1 cellular context compared by ENCODE assay signal in the genomic region with DNA sequence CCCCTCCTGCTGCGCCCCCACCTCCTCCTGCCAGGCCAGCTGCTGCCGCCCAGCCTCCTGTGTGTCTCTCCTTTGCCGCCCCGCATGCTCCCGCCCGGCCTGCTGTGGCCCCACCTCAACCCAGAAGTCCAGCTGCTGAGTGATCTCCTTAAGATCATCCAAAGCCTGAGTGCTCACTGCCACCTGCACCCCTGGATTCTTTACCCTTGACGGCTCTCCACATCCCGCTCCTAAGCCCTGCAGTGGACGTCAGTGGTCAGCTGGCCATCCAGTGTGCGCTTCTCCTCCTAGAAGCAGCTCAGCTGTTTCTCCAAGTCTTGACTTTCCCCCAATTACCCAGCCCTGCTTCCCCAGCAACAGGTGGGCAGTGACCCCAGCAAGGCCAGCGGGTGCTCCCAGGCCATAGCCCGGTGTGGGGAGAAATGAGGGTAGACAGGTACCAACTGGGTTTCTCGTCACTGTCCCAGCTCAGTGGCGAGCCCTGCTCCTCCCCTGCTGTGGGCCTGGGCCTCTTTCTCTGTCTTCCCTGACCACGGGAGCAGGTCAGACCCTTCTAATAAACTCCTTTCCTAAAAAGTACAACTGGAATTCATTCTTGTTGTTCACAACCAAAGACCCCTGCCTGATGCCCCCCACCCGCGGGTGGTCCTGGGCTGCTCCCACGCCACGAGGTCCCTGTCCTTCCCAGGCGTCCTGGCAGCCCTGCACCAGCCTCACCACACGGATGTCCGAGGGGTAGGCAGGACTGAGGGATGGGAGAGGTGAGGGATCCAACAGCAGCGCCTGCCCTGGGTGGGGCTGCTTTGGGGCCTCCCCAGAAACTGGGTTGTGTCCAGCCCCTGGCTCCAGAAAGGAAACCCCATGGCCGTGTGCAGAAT.
TF ChIP-seq lines count a peak whose summit lies in the region.

No MANE protein-coding gene starts in this region.

TF ChIP-seq in HepG2, 621 proteins besides CTCF, POLR2A, EP300 and RAD21:
- TF ChIP-seq, protein P1, sequence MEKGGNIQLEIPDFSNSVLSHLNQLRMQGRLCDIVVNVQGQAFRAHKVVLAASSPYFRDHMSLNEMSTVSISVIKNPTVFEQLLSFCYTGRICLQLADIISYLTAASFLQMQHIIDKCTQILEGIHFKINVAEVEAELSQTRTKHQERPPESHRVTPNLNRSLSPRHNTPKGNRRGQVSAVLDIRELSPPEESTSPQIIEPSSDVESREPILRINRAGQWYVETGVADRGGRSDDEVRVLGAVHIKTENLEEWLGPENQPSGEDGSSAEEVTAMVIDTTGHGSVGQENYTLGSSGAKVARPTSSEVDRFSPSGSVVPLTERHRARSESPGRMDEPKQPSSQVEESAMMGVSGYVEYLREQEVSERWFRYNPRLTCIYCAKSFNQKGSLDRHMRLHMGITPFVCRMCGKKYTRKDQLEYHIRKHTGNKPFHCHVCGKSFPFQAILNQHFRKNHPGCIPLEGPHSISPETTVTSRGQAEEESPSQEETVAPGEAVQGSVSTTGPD (CRISPR knock-in tag; IDR thresholded peaks at IDR 0.05): no peak
- TF ChIP-seq, protein P2, sequence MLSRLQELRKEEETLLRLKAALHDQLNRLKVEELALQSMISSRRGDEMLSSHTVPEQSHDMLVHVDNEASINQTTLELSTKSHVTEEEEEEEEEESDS (CRISPR knock-in tag; IDR thresholded peaks at IDR 0.05; ENCODE audit: borderline replicate concordance): no peak
- TF ChIP-seq SRSF1 (optimal IDR thresholded peaks at IDR 0.05; ENCODE audit: low read depth, low read length): no peak
- TF ChIP-seq, protein P3, sequence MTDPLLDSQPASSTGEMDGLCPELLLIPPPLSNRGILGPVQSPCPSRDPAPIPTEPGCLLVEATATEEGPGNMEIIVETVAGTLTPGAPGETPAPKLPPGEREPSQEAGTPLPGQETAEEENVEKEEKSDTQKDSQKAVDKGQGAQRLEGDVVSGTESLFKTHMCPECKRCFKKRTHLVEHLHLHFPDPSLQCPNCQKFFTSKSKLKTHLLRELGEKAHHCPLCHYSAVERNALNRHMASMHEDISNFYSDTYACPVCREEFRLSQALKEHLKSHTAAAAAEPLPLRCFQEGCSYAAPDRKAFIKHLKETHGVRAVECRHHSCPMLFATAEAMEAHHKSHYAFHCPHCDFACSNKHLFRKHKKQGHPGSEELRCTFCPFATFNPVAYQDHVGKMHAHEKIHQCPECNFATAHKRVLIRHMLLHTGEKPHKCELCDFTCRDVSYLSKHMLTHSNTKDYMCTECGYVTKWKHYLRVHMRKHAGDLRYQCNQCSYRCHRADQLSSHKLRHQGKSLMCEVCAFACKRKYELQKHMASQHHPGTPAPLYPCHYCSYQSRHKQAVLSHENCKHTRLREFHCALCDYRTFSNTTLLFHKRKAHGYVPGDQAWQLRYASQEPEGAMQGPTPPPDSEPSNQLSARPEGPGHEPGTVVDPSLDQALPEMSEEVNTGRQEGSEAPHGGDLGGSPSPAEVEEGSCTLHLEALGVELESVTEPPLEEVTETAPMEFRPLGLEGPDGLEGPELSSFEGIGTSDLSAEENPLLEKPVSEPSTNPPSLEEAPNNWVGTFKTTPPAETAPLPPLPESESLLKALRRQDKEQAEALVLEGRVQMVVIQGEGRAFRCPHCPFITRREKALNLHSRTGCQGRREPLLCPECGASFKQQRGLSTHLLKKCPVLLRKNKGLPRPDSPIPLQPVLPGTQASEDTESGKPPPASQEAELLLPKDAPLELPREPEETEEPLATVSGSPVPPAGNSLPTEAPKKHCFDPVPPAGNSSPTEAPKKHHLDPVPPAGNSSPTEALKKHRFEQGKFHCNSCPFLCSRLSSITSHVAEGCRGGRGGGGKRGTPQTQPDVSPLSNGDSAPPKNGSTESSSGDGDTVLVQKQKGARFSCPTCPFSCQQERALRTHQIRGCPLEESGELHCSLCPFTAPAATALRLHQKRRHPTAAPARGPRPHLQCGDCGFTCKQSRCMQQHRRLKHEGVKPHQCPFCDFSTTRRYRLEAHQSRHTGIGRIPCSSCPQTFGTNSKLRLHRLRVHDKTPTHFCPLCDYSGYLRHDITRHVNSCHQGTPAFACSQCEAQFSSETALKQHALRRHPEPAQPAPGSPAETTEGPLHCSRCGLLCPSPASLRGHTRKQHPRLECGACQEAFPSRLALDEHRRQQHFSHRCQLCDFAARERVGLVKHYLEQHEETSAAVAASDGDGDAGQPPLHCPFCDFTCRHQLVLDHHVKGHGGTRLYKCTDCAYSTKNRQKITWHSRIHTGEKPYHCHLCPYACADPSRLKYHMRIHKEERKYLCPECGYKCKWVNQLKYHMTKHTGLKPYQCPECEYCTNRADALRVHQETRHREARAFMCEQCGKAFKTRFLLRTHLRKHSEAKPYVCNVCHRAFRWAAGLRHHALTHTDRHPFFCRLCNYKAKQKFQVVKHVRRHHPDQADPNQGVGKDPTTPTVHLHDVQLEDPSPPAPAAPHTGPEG (CRISPR knock-in tag; IDR thresholded peaks at IDR 0.05): no peak
- TF ChIP-seq, protein P4, sequence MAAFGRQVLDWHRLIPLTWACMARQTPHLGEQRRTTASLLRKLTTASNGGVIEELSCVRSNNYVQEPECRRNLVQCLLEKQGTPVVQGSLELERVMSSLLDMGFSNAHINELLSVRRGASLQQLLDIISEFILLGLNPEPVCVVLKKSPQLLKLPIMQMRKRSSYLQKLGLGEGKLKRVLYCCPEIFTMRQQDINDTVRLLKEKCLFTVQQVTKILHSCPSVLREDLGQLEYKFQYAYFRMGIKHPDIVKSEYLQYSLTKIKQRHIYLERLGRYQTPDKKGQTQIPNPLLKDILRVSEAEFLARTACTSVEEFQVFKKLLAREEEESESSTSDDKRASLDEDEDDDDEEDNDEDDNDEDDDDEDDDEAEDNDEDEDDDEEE (CRISPR knock-in tag; IDR thresholded peaks at IDR 0.05): no peak
- TF ChIP-seq ZNF567 (CRISPR knock-in tag; IDR thresholded peaks at IDR 0.05; ENCODE audit: borderline replicate concordance): no peak
- TF ChIP-seq MXI1 (IDR thresholded peaks at IDR 0.05; ENCODE audit: borderline replicate concordance, low read depth, low read length): no peak
- no peak for TF ChIP-seq NFRKB (IDR thresholded peaks at IDR 0.05)
- TF ChIP-seq HHEX (CRISPR knock-in tag; IDR thresholded peaks at IDR 0.05): no peak
- no peak for TF ChIP-seq ZNF780A (CRISPR knock-in tag; IDR thresholded peaks at IDR 0.05)
- no peak for TF ChIP-seq HDAC2 (CRISPR knock-in tag; IDR thresholded peaks at IDR 0.05)
- no peak for TF ChIP-seq NFATC3 (CRISPR knock-in tag; IDR thresholded peaks at IDR 0.05)
- TF ChIP-seq FOXA3 (CRISPR knock-in tag; IDR thresholded peaks at IDR 0.05): no peak
- TF ChIP-seq, protein P5, sequence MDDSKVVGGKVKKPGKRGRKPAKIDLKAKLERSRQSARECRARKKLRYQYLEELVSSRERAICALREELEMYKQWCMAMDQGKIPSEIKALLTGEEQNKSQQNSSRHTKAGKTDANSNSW (CRISPR knock-in tag; IDR thresholded peaks at IDR 0.05; ENCODE audit: borderline replicate concordance): no peak
- TF ChIP-seq ZNF484 (CRISPR knock-in tag; IDR thresholded peaks at IDR 0.05; ENCODE audit: borderline replicate concordance, low read depth): no peak
- no peak for TF ChIP-seq CBX1 (IDR thresholded peaks at IDR 0.05; ENCODE audit: low read depth)
TF ChIP-seq in HepG2: peak in this region for 0.
